In the genomic region with DNA sequence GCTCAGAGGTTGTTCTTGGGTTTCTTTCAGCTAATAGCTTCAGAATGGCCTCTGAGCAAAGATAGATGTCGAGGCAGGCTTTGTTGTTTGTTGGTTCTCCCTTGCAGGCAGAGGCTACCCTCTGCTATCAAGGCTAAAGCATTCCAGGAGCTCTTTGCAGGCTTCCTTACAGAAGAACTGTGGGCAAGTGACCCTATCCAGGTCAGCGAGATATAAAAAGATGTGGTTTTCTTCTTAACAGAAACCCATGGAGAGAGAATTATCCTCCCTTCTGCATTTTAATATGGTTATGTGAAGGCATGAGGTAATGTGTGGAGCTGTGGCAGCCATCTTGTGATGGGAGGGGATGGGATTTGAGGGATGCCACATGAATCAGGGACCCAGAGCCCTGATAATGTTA, we compare ENCODE assay signal across 33 cellular contexts.
"Had no signal": no experiment of that assay in that cellular context is flagged by ENCODE, and none has a peak within 500 bp of the region (broad histone marks: within the 10 kb centered on the region; RNA-seq: fewer than 3 reads in every experiment).

No MANE protein-coding gene starts in this region.

- H3K27ac ChIP-seq: ascending aorta, VCaP had no signal

- H3K9me3 ChIP-seq: ascending aorta had no signal

- H3K27me3 ChIP-seq: ascending aorta, SJCRH30 had no signal

- H3K27me3 Mint-ChIP-seq: activated CD4-positive, alpha-beta memory T cell treated with anti-CD3 and anti-CD28 coated beads, Interleukin-2, amount 10 ng/mL, durations not matched to agents 7 days and 5 days; activated CD4-positive, alpha-beta T cell treated with anti-CD3 and anti-CD28 coated beads for 36 hours; activated naive CD8-positive, alpha-beta T cell treated with anti-CD3 and anti-CD28 coated beads, Interleukin-2, amount 10 ng/mL, durations not matched to agents 7 days and 5 days; activated T-helper 17 cell treated with anti-CD3 and anti-CD28 coated beads, Interleukin-2, amount 50 U/mL, for 72 hours; central memory CD8-positive, alpha-beta T cell had no signal

- DNase-seq: activated CD4-positive, alpha-beta memory T cell treated with anti-CD3 and anti-CD28 coated beads, Interleukin-2, amount 10 ng/mL, durations not matched to agents 7 days and 5 days; activated CD4-positive, alpha-beta T cell treated with anti-CD3 and anti-CD28 coated beads for 36 hours; activated CD4-positive, alpha-beta T cell treated with anti-CD3 and anti-CD28 coated beads, Interleukin-2, amount 50 U/mL, for 1 hour; activated gamma-delta T cell; activated naive CD4-positive, alpha-beta T cell treated with anti-CD3 and anti-CD28 coated beads for 36 hours; activated naive CD8-positive, alpha-beta T cell treated with anti-CD3 and anti-CD28 coated beads, Interleukin-2, amount 10 ng/mL, durations not matched to agents 7 days and 5 days; activated T-cell treated with anti-CD3 and anti-CD28 coated beads for 4 hours; activated T-cell treated with anti-CD3 and anti-CD28 coated beads, Interleukin-2, amount 50 U/mL, for 48 hours; amniotic stem cell; Kasumi-1; KBM-7; NCI-H1092 treated with DMSO at 0.1 percent for 48 hours; NCI-H1417 treated with DMSO at 0.1 percent for 48 hours; NCI-H1694; NCI-H2029; NCI-H2107; NCI-H2171 treated with DMSO at 0.1 percent for 48 hours; NCI-H345; NCI-H510A; NCI-H526 treated with DMSO at 0.1 percent for 48 hours; NCI-H82; RPMI8226; SJCRH30; T-helper 2 cell; T1000 had no signal

- H3K4me3 Mint-ChIP-seq: activated CD4-positive, alpha-beta memory T cell treated with anti-CD3 and anti-CD28 coated beads, Interleukin-2, amount 10 ng/mL, durations not matched to agents 7 days and 5 days; activated CD4-positive, alpha-beta T cell treated with anti-CD3 and anti-CD28 coated beads for 36 hours; activated naive CD4-positive, alpha-beta T cell treated with anti-CD3 and anti-CD28 coated beads for 36 hours; activated naive CD8-positive, alpha-beta T cell treated with anti-CD3 and anti-CD28 coated beads, Interleukin-2, amount 10 ng/mL, durations not matched to agents 7 days and 5 days; brain; central memory CD8-positive, alpha-beta T cell had no signal

- H3K4me1 ChIP-seq: ascending aorta had no signal

- H3K4me3 ChIP-seq: ascending aorta, SJCRH30 had no signal

- FAIRE-seq: TTC549 had no signal

- H3K27ac Mint-ChIP-seq: activated CD4-positive, alpha-beta memory T cell treated with anti-CD3 and anti-CD28 coated beads, Interleukin-2, amount 10 ng/mL, durations not matched to agents 7 days and 5 days; activated CD4-positive, alpha-beta T cell treated with anti-CD3 and anti-CD28 coated beads for 36 hours; activated naive CD4-positive, alpha-beta T cell treated with anti-CD3 and anti-CD28 coated beads for 36 hours; activated naive CD8-positive, alpha-beta T cell treated with anti-CD3 and anti-CD28 coated beads, Interleukin-2, amount 10 ng/mL, durations not matched to agents 7 days and 5 days; activated T-helper 17 cell treated with anti-CD3 and anti-CD28 coated beads, Interleukin-2, amount 50 U/mL, for 72 hours; brain had no signal

- ATAC-seq: Panc1, Right ventricle myocardium inferior had no signal
